Comparison of ENCODE assay signal across 9 cellular contexts in genomic region chr15:65532738-65533051, GRCh38. TPM values are rescaled to one million over a fixed set of nuclear protein-coding genes. Genes with fewer than 3 reads are reported as not detected.
DNase-seq lines count a peak whose midpoint lies in the region; ATAC-seq and TF ChIP-seq lines count a peak whose summit lies in the region.
"Had no signal": no experiment of that assay in that cellular context is flagged by ENCODE, and none has a peak within 500 bp of the region (broad histone marks: within the 10 kb centered on the region; RNA-seq: fewer than 3 reads in every experiment).

No MANE protein-coding gene starts in this region.

- 22 to 63% methylated on average over 1 of the region's 1 CpG for WGBS in transverse colon (ENCODE audit: low coverage in 1 of 2), 2 donors
- WGBS in lower leg skin, 2 donors: 44 to 74% methylated on average over 1 of the region's 1 CpG

- H3K9me3 Mint-ChIP-seq in activated T-cell treated with anti-CD3 and anti-CD28 coated beads, Interleukin-2, amount 50 U/mL, for 24 hours: no peaks in the 10 kb centered on the region
- H3K9me3 Mint-ChIP-seq in T-cell: no peaks in the 10 kb centered on the region

- H3K4me3 Mint-ChIP-seq in activated T-cell treated with anti-CD3 and anti-CD28 coated beads, Interleukin-2, amount 50 U/mL, for 24 hours: peak overlapping the region; percentile 38
- peak overlapping the region; percentile 31 to 83 (median 38) for H3K4me3 Mint-ChIP-seq in T-cell

- CTCF ChIA-PET in T-cell (lab: Charles Lee): no interaction called here

- TF ChIP-seq EP300 in transverse colon (IDR thresholded peaks at IDR 0.05; ENCODE audit: low read depth): no peak

- H3K36me3 Mint-ChIP-seq in activated T-cell treated with anti-CD3 and anti-CD28 coated beads, Interleukin-2, amount 50 U/mL, for 24 hours (ENCODE audit: low read depth): peaks cover 40% of the 10 kb centered on the region
- peaks cover 9% of the 10 kb centered on the region for H3K36me3 Mint-ChIP-seq in T-cell

- H3K27me3 ChIP-seq in transverse colon: no peaks in the 10 kb centered on the region
- H3K27me3 ChIP-seq in upper lobe of right lung: no peaks in the 10 kb centered on the region

- DNase-seq in activated T-cell treated with anti-CD3 and anti-CD28 coated beads, Interleukin-2, amount 50 U/mL, for 24 hours: no peak
- DNase-seq in activated T-cell treated with anti-CD3 and anti-CD28 coated beads for 4 hours: no peak
- no peak for DNase-seq in T-cell
- DNase-seq in foreskin fibroblast: peak; percentile 56 to 75
- no peak for DNase-seq in transverse colon
- DNase-seq in lower leg skin (ENCODE audit: low spot score in 2 of 2): no peak
- DNase-seq in upper lobe of right lung: no peak
- DNase-seq: KG1 had no signal

- intact Hi-C loops in transverse colon (cut with DNase I; ENCODE audit: low total_unique reads): no loop called here
- intact Hi-C loops in lower leg skin (cut with DNase I; ENCODE audit: low total_unique reads): no loop called here
- intact Hi-C loops in upper lobe of right lung (cut with DNase I): no loop called here

- no peak for ATAC-seq in T-cell (replicated peaks in 1 of 4)
- no peak for ATAC-seq in HG03442 (IDR thresholded peaks at IDR 0.05; ENCODE audit: unreplicated experiment)
- no peak for ATAC-seq in upper lobe of right lung

- peak overlapping the region; percentile 37 for H3K27ac Mint-ChIP-seq in activated T-cell treated with anti-CD3 and anti-CD28 coated beads, Interleukin-2, amount 50 U/mL, for 24 hours
- no peak overlapping the region for H3K27ac Mint-ChIP-seq in T-cell

- TF ChIP-seq POLR2A in transverse colon (IDR thresholded peaks at IDR 0.05) (no peak), lower leg skin (IDR thresholded peaks at IDR 0.05) (no peak)

- no peaks in the 10 kb centered on the region for H3K27me3 Mint-ChIP-seq in activated T-cell treated with anti-CD3 and anti-CD28 coated beads, Interleukin-2, amount 50 U/mL, for 24 hours
- H3K27me3 Mint-ChIP-seq in T-cell: no peaks in the 10 kb centered on the region

- POLR2A ChIA-PET in T-cell (lab: Charles Lee): no interaction called here

- no peaks in the 10 kb centered on the region for H3K36me3 ChIP-seq in transverse colon
- H3K36me3 ChIP-seq in upper lobe of right lung: no peaks in the 10 kb centered on the region

- H3K4me1 Mint-ChIP-seq in activated T-cell treated with anti-CD3 and anti-CD28 coated beads, Interleukin-2, amount 50 U/mL, for 24 hours (ENCODE audit: low read depth): peaks cover 39% of the 10 kb centered on the region
- H3K4me1 Mint-ChIP-seq in T-cell: peaks cover 39 to 47% (median 42%) of the 10 kb centered on the region in 3 donors

- H3K4me3 ChIP-seq in foreskin fibroblast (ENCODE audit: low read depth in 1 of 2, low read length in 2 of 2): no peak overlapping the region
- H3K4me3 ChIP-seq in transverse colon: no peak overlapping the region
- H3K4me3 ChIP-seq in lower leg skin (ENCODE audit: low read depth, poor library complexity, severe bottlenecking): no peak overlapping the region
- H3K4me3 ChIP-seq in upper lobe of right lung: no peak overlapping the region

- peak overlapping the region; percentile 14 to 86 (median 52) for H3K27ac ChIP-seq in transverse colon
- no peak overlapping the region for H3K27ac ChIP-seq in upper lobe of right lung

- H3K4me1 ChIP-seq in transverse colon (peaks cover 16 to 39% (median 32%) of the 10 kb centered on the region in 4 donors), upper lobe of right lung (peaks cover 17% of the 10 kb centered on the region)

- in situ Hi-C loops in transverse colon (cut with MboI; ENCODE audit: low pct_ligation_motif_present in 1 of 4, low pct_unique_long_range_greater_than_20kb in 1 of 4, low sequenced_read_pairs in 3 of 4): no loop called here

- H3K9me3 ChIP-seq in transverse colon (no peaks in the 10 kb centered on the region), upper lobe of right lung (no peaks in the 10 kb centered on the region)

- TF ChIP-seq CTCF in foreskin fibroblast (IDR thresholded peaks at IDR 0.05; ENCODE audit: low read depth, low read length) (no peak), transverse colon (IDR thresholded peaks at IDR 0.05) (no peak), lower leg skin (IDR thresholded peaks at IDR 0.05) (no peak), upper lobe of right lung (IDR thresholded peaks at IDR 0.05) (no peak)

RNA-seq across cellular contexts. Expression of gene HACD3, which starts 2.4 kb away (rescaled TPM):
- total RNA-seq in T-cell (10 to 100 TPM; 16.3 to 24.1 (median 20.9) TPM), transverse colon (10 to 100 TPM in 3 of 4 donors, 1 to 10 TPM in 1; 2.6 to 48.0 (median 27.1) TPM), lower leg skin (10 to 100 TPM; 30.5 to 43.0 (median 38.1) TPM), upper lobe of right lung (56.8 TPM)

RNA-seq across cellular contexts. Expression of gene DPP8, which starts 15.2 kb away (rescaled TPM):
- total RNA-seq in T-cell (10 to 100 TPM; 43.9 to 56.5 (median 49.9) TPM), transverse colon (10 to 100 TPM; 20.2 to 66.5 (median 35.7) TPM), lower leg skin (10 to 100 TPM; 23.3 to 35.4 (median 31.1) TPM), upper lobe of right lung (28.2 TPM)

Comparison
In these comparisons a context has a peak if more than half of its experiments do, and no peak if none do; other contexts are left out.
1. DNase-seq: peak in foreskin fibroblast (2 of 2); none in activated T-cell treated with anti-CD3 and anti-CD28 coated beads, Interleukin-2, amount 50 U/mL, for 24 hours (single experiment), activated T-cell treated with anti-CD3 and anti-CD28 coated beads for 4 hours (single experiment), T-cell (0 of 34), transverse colon (single experiment), lower leg skin (0 of 2) and upper lobe of right lung (single experiment).